Comparison of ENCODE assay signal across 8 cellular contexts in the genomic region with DNA sequence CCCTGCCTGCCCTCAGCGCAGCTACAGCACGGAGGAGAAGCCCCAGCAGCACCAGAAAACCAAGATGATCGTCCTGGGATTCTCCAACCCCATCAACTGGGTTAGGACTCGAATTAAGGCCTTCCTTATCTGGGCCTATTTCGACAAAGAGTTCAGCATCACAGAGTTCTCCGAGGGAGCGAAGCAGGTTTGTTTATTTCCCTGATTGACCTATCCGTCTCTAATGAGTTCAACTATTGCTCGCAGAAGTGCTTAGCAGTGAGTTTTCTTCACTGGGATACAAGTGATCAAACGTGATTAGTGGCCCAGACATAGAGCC.
A peak's percentile ranks its signal among the peaks of the same experiment; 100 is the strongest.
DNase-seq lines count a peak whose midpoint lies in the region; ATAC-seq and TF ChIP-seq lines count a peak whose summit lies in the region.

No MANE protein-coding gene starts in this region.

- H3K79me2 ChIP-seq in Loucy (ENCODE audit: insufficient read depth, low read length): peaks cover 76% of the 10 kb centered on the region

- H3K27ac ChIP-seq in neutrophil: peak overlapping the region; percentile 81

- no peak for ATAC-seq in effector memory CD8-positive, alpha-beta T cell (replicated peaks)
- no peak for ATAC-seq in GM18517 (IDR thresholded peaks at IDR 0.05; ENCODE audit: unreplicated experiment)
- no peak for ATAC-seq in GM21367 (IDR thresholded peaks at IDR 0.05; ENCODE audit: unreplicated experiment)

- H3F3A ChIP-seq in Loucy (ENCODE audit: low read depth): no peaks in the 10 kb centered on the region

- peaks cover 40% of the 10 kb centered on the region for H3K36me3 Mint-ChIP-seq in effector memory CD8-positive, alpha-beta T cell (ENCODE audit: insufficient read depth)

- DNase-seq in GM10266 (ENCODE audit: extremely low spot score) (peak; percentile 12), NCI-H1092 treated with DMSO at 0.1 percent for 48 hours (lab: John Stamatoyannopoulos, UW) (no peak), NCI-H146 (lab: John Stamatoyannopoulos, UW) (no peak)
- no peak for DNase-seq in effector memory CD8-positive, alpha-beta T cell

- H3K4me1 ChIP-seq in Loucy (ENCODE audit: insufficient read depth, low read length, poor library complexity, severe bottlenecking): peaks cover 27% of the 10 kb centered on the region
- peaks cover 26 to 28% of the 10 kb centered on the region in 2 experiments for H3K4me1 ChIP-seq in neutrophil (ENCODE audit: control insufficient read depth in 1 of 2, insufficient read depth in 1 of 2, low read depth in 1 of 2, low read length in 1 of 2)

- H2AFZ ChIP-seq in Loucy (ENCODE audit: low read length): peak overlapping the region; percentile 94

- peak overlapping the region; percentile 99 for H3K4me3 Mint-ChIP-seq in effector memory CD8-positive, alpha-beta T cell

- H3K27me3 ChIP-seq in Loucy (ENCODE audit: insufficient read depth, low read length, poor library complexity, severe bottlenecking) (no peaks in the 10 kb centered on the region), neutrophil (no peaks in the 10 kb centered on the region)

- H3K4me2 ChIP-seq in Loucy (ENCODE audit: low read depth, low read length, poor library complexity, severe bottlenecking): peak overlapping the region; percentile 97

- H3K27me3 Mint-ChIP-seq in effector memory CD8-positive, alpha-beta T cell: no peaks in the 10 kb centered on the region

- peaks cover 22% of the 10 kb centered on the region; the same call in 1 of the 2 replicates for H3K36me3 ChIP-seq in Loucy (ENCODE audit: insufficient read depth, low read length)
- peaks cover 23% of the 10 kb centered on the region for H3K36me3 ChIP-seq in neutrophil

- peaks cover 12% of the 10 kb centered on the region for H4K20me1 ChIP-seq in Loucy (ENCODE audit: insufficient read depth, low read length, poor library complexity, severe bottlenecking)

- TF ChIP-seq CTCF in GM10266 (IDR thresholded peaks at IDR 0.05; ENCODE audit: control insufficient read depth, insufficient read depth, low read depth, missing control alignments): no peak
- no peak for TF ChIP-seq CTCF in Loucy (conservative IDR thresholded peaks at IDR 0.05; ENCODE audit: low read length)
- TF ChIP-seq CTCF in neutrophil (IDR thresholded peaks at IDR 0.05): no peak

- no peaks in the 10 kb centered on the region for H3K9me2 ChIP-seq in Loucy (replicated peaks; ENCODE audit: low read depth, low read length)

- H3K9me3 Mint-ChIP-seq in effector memory CD8-positive, alpha-beta T cell: no peaks in the 10 kb centered on the region

- H3K4me3 ChIP-seq in Loucy (ENCODE audit: low read length, poor library complexity, severe bottlenecking) (peak overlapping the region; percentile 100), neutrophil (ENCODE audit: low read depth in 1 of 2, low read length in 1 of 2) (peak overlapping the region; percentile 69 to 91)

- H3K27ac Mint-ChIP-seq in effector memory CD8-positive, alpha-beta T cell: peak overlapping the region; percentile 97 to 99

- peak overlapping the region; percentile 86 for H3K9ac ChIP-seq in Loucy (ENCODE audit: low read depth, low read length, poor library complexity, severe bottlenecking)

- no peaks in the 10 kb centered on the region for H3K9me3 ChIP-seq in Loucy (ENCODE audit: insufficient read depth, low read depth, low read length)
- H3K9me3 ChIP-seq in neutrophil: no peaks in the 10 kb centered on the region

- peaks cover 34 to 36% of the 10 kb centered on the region in 2 donors for H3K4me1 Mint-ChIP-seq in effector memory CD8-positive, alpha-beta T cell (ENCODE audit: low read depth in 2 of 2)
